In the genomic region with DNA sequence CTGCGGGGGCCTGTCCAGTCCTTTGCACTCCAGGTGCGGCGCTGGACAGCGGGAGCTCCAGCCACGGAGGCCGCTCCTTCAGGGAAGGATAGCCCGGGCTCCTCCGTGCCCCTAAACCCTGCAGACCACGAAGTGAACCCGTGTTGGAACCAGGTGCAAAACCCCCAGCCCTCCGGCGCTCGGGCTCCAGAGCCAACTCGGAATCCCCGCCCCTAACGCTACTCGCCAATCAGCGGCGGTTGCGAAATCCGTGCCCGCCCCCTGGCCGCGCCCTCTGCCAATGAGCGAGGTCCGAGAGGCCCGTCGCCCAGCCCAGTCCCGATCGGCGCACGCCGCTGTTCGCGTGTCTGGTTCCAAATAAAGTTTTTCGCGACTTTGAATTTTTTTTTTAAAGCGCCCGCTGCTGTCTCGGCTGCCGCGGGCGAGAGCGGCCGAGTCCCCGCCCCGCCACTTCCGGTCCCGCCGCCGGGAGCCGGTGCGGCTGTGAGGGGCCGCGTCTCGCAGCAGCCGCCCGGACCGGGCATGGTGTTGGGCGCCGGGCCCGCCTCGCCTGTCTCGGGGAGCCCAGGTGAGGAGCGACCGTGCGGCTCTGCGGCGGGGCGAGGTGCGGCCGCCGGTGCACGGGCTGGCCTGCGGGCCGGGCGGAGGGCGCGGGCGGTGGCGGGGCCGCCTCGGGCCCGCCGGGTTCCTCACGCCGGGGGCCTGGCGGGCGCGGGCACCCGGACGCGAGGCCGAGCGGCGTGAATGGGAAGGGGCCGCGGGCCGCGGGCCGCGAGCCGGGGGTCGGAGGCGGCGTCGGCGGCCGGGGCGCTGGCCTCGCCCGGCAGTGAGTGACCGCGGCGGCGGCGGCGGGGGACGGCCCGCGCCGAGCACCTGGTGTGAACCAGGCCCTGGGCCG, we compare ENCODE assay signal across 8 cellular contexts. TPM values are rescaled to one million over a fixed set of nuclear protein-coding genes. Genes with fewer than 3 reads are reported as not detected.
DNase-seq lines count a peak whose midpoint lies in the region; ATAC-seq and TF ChIP-seq lines count a peak whose summit lies in the region.

A gene with protein sequence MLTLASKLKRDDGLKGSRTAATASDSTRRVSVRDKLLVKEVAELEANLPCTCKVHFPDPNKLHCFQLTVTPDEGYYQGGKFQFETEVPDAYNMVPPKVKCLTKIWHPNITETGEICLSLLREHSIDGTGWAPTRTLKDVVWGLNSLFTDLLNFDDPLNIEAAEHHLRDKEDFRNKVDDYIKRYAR (plus strand): TSS at position 450 of the 898 bp plus-strand sequence. CDS start 6,094 bp downstream, outside the sequence.

- H3K4me1 ChIP-seq in right lobe of liver = peaks cover 0 to 16% (median 3%) of the 10 kb centered on the region in 4 donors

- H3K4me3 ChIP-seq in dorsolateral prefrontal cortex = peak within 1 kb of the TSS; percentile 53 to 100 (median 84)
- peak within 1 kb of the TSS; percentile 69 to 86 (median 82) for H3K4me3 ChIP-seq in right lobe of liver

- H3K9me3 ChIP-seq in right lobe of liver = no peaks in the 10 kb centered on the region

- peak within 1 kb of the TSS; percentile 72 for H3K27ac ChIP-seq in C4-2B
- peak within 1 kb of the TSS in 51 of 59 donors; percentile 6 to 88 (median 66) for H3K27ac ChIP-seq in dorsolateral prefrontal cortex
- H3K27ac ChIP-seq in right lobe of liver = peak within 1 kb of the TSS in 2 of 3 donors; percentile 35 to 59

- ATAC-seq in GM19372 (IDR thresholded peaks at IDR 0.05; ENCODE audit: low read depth, unreplicated experiment) = peak; percentile 93
- ATAC-seq in HG03558 (IDR thresholded peaks at IDR 0.05; ENCODE audit: extremely low read depth, unreplicated experiment) = peak; percentile 85
- ATAC-seq in right lobe of liver = peak; percentile 95 to 97 (median 96)

- DNase-seq in NCI-H748 treated with DMSO at 0.1 percent for 48 hours (lab: John Stamatoyannopoulos, UW) = peak; percentile 94
- DNase-seq in activated CD4-positive, alpha-beta T cell treated with anti-CD3 and anti-CD28 coated beads, Interleukin-2, amount 50 U/mL, for 48 hours = peak; percentile 98
- DNase-seq in dorsolateral prefrontal cortex = peak; percentile 93 to 99 (median 96)
- peak; percentile 98 for DNase-seq in right lobe of liver
- DNase-seq in stimulated activated CD4-positive, alpha-beta T cell treated with anti-CD3 and anti-CD28 coated beads, Interleukin-4, amount 100 ng/mL, for 4 hours = peak; percentile 96 to 97

- no peaks in the 10 kb centered on the region for H3K27me3 ChIP-seq in dorsolateral prefrontal cortex
- no peaks in the 10 kb centered on the region for H3K27me3 ChIP-seq in right lobe of liver

- peak; percentile 83 for TF ChIP-seq POLR2A in right lobe of liver (IDR thresholded peaks at IDR 0.05)

- no peak for TF ChIP-seq CTCF in C4-2B (conservative IDR thresholded peaks at IDR 0.05)
- peak in 46 of 56 donors; percentile 6 to 67 (median 38) for TF ChIP-seq CTCF in dorsolateral prefrontal cortex (IDR thresholded peaks at IDR 0.05 in 54 of 56, conservative IDR thresholded peaks at IDR 0.05 in 2 of 56; ENCODE audit: low read depth in 1 of 56, partially characterized antibody in 56 of 56)
- no peak for TF ChIP-seq CTCF in right lobe of liver (IDR thresholded peaks at IDR 0.05)

- no CpG with 5 or more reads among the region's 123 CpGs for WGBS in right lobe of liver (ENCODE audit: insufficient coverage, low coverage, low lambda C conversion rate, missing lambda C conversion rate)

- intact Hi-C loops in dorsolateral prefrontal cortex (cut with DNase I) = loop anchor here (1.0 to 10.0 kb wide), 10 partner anchors 45 to 298 kb away; a partner anchor contains a TSS
- intact Hi-C loops in right lobe of liver (cut with DNase I) = no loop called here

- no peaks in the 10 kb centered on the region for H3K36me3 ChIP-seq in right lobe of liver

RNA-seq across cellular contexts. Expression of the gene that starts here (rescaled TPM):
- total RNA-seq in dorsolateral prefrontal cortex (10 to 100 TPM; 30.6 to 63.0 (median 47.0) TPM), right lobe of liver (10 to 100 TPM; 23.3 to 44.9 (median 28.3) TPM)

Comparison
In these comparisons a context has a peak if more than half of its experiments do, and no peak if none do; other contexts are left out.
1. Peak in every context shown above with its lines: DNase-seq, ATAC-seq, H3K4me3 ChIP-seq and H3K27ac ChIP-seq.
2. CTCF ChIP-seq: peak in dorsolateral prefrontal cortex (46 of 56); none in C4-2B (single experiment) and right lobe of liver (0 of 4).
3. intact Hi-C loops: an anchor here in dorsolateral prefrontal cortex (1.0 to 10.0 kb wide); none called in right lobe of liver.